16 cellular contexts compared by ENCODE assay signal in the genomic region with DNA sequence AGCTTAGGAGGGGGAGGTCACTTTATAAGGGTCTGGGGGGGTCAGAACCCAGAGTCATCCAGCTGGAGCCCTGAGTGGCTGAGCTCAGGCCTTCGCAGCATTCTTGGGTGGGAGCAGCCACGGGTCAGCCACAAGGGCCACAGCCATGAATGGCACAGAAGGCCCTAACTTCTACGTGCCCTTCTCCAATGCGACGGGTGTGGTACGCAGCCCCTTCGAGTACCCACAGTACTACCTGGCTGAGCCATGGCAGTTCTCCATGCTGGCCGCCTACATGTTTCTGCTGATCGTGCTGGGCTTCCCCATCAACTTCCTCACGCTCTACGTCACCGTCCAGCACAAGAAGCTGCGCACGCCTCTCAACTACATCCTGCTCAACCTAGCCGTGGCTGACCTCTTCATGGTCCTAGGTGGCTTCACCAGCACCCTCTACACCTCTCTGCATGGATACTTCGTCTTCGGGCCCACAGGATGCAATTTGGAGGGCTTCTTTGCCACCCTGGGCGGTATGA. TPM values are rescaled to one million over a fixed set of nuclear protein-coding genes. Genes with fewer than 3 reads are reported as not detected.
"Had no signal": no experiment of that assay in that cellular context is flagged by ENCODE, and none has a peak within 500 bp of the region (broad histone marks: within the 10 kb centered on the region; RNA-seq: fewer than 3 reads in every experiment).

A gene (plus strand): TSS at position 51 of the 512 bp plus-strand sequence. CDS start 95 bp downstream, at position 146.

- H3K27ac ChIP-seq: body of pancreas, coronary artery, foreskin keratinocyte, skin epidermis had no signal

- H3K9me3 Mint-ChIP-seq: activated naive CD4-positive, alpha-beta T cell treated with anti-CD3 and anti-CD28 coated beads, Interleukin-2, amount 50 U/mL, for 24 hours; mesothelial cell of epicardium had no signal

- H3K4me3 ChIP-seq: body of pancreas, coronary artery, skin epidermis had no signal

- H3K4me1 Mint-ChIP-seq: activated naive CD4-positive, alpha-beta T cell treated with anti-CD3 and anti-CD28 coated beads, Interleukin-2, amount 50 U/mL, for 24 hours had no signal

- H3K27me3 Mint-ChIP-seq: activated naive CD4-positive, alpha-beta T cell treated with anti-CD3 and anti-CD28 coated beads, Interleukin-2, amount 50 U/mL, for 24 hours had no signal

- H3K9me3 ChIP-seq: body of pancreas had no signal

- H3K4me1 ChIP-seq: body of pancreas, foreskin keratinocyte had no signal

- ATAC-seq: activated CD4-positive, CD25-positive, alpha-beta regulatory T cell treated with anti-CD3 and anti-CD28 coated beads, Interleukin-2, amount 50 U/mL, for 24 hours; body of pancreas; foreskin keratinocyte; right cardiac atrium had no signal

- H3K27me3 ChIP-seq: body of pancreas, foreskin keratinocyte had no signal

- H3K36me3 Mint-ChIP-seq: activated naive CD4-positive, alpha-beta T cell treated with anti-CD3 and anti-CD28 coated beads, Interleukin-2, amount 50 U/mL, for 24 hours; mesothelial cell of epicardium had no signal

- H3K4me3 Mint-ChIP-seq: activated naive CD4-positive, alpha-beta T cell treated with anti-CD3 and anti-CD28 coated beads, Interleukin-2, amount 50 U/mL, for 24 hours; mesothelial cell of epicardium had no signal

- DNase-seq: amniotic stem cell; body of pancreas; caudate nucleus; effector CD4-positive, alpha-beta T cell; foreskin keratinocyte; glutamatergic neuron; kidney glomerular epithelial cell; T-helper 9 cell had no signal

- H3K27ac Mint-ChIP-seq: activated naive CD4-positive, alpha-beta T cell treated with anti-CD3 and anti-CD28 coated beads, Interleukin-2, amount 50 U/mL, for 24 hours; mesothelial cell of epicardium had no signal

RNA-seq across cellular contexts. Expression of the gene that starts here (rescaled TPM):
- total RNA-seq: body of pancreas, foreskin keratinocyte, liver, posterior vena cava, right cardiac atrium had no signal
- polyA plus RNA-seq: foreskin keratinocyte, liver, right cardiac atrium had no signal
